Comparison of ENCODE assay signal across 8 cellular contexts in genomic region chr10:92572362-92573090, GRCh38. TPM values are rescaled to one million over a fixed set of nuclear protein-coding genes. Genes with fewer than 3 reads are reported as not detected.
DNase-seq lines count a peak whose midpoint lies in the region; ATAC-seq, FAIRE-seq and TF ChIP-seq lines count a peak whose summit lies in the region.

No MANE protein-coding gene starts in this region.

- DNase-seq in activated T-cell treated with anti-CD3 and anti-CD28 coated beads, Interleukin-2, amount 50 U/mL, for 4 hours = no peak
- DNase-seq in activated T-cell treated with anti-CD3 and anti-CD28 coated beads, Interleukin-2, amount 50 U/mL, for 1 hour = no peak
- DNase-seq in activated T-helper 2 cell treated with anti-CD3 and anti-CD28 coated beads, Interferon-gamma antibody, Interleukin-2, Interleukin-4, amounts not matched to agents 10 μg/mL and 5 μg/mL and 100 μg/mL, durations not matched to agents 14 hours and 24 hours and 36 hours (ENCODE audit: low spot score) = no peak
- DNase-seq in kidney (no peak), type B pancreatic cell (ENCODE audit: extremely low spot score, unreplicated experiment) (no peak), HPDE6-E6E7 (ENCODE audit: extremely low spot score) (no peak), cortex of kidney (lab: John Stamatoyannopoulos, UW) (no peak)

- no peaks in the 10 kb centered on the region for H3K9me3 Mint-ChIP-seq in activated T-cell treated with anti-CD3 and anti-CD28 coated beads, Interleukin-2, amount 50 U/mL, for 4 hours
- H3K9me3 Mint-ChIP-seq in activated T-helper 2 cell treated with anti-CD3 and anti-CD28 coated beads, Interferon-gamma antibody, Interleukin-2, Interleukin-4, amounts not matched to agents 10 μg/mL and 5 μg/mL and 100 μg/mL, durations not matched to agents 14 hours and 24 hours and 36 hours = no peaks in the 10 kb centered on the region
- no peaks in the 10 kb centered on the region for H3K9me3 Mint-ChIP-seq in type B pancreatic cell

- H3K36me3 ChIP-seq in kidney (ENCODE audit: control insufficient read depth in 1 of 2, insufficient read depth in 2 of 2, low read length in 2 of 2) = no peaks in the 10 kb centered on the region

- no peak for FAIRE-seq in kidney (lab: Jason Lieb, UNC)

- peak overlapping the region; percentile 26 to 60 for H3K9ac ChIP-seq in kidney (ENCODE audit: low read length in 2 of 2)

- intact Hi-C loops in activated T-helper 2 cell treated with anti-CD3 and anti-CD28 coated beads, Interferon-gamma antibody, Interleukin-2, Interleukin-4, amounts not matched to agents 10 μg/mL and 5 μg/mL and 100 μg/mL, durations not matched to agents 14 hours and 24 hours and 36 hours (cut with micrococcal nuclease) = loop anchor here (2.0 to 5.0 kb wide), 2 partner anchors 28 to 280 kb away; partner anchors contain the start of genes CPEB3 and MARCHF5
- intact Hi-C loops in kidney (cut with DNase I) = loop anchor here (5.0 kb wide), 1 partner anchor 55 kb away; no protein-coding TSS in a partner anchor

- H3K4me1 ChIP-seq in kidney (ENCODE audit: control insufficient read depth in 1 of 2, insufficient read depth in 1 of 2, low read depth in 1 of 2, low read length in 2 of 2) = peaks cover 5 to 14% of the 10 kb centered on the region in 2 donors

- H3K36me3 Mint-ChIP-seq in activated T-cell treated with anti-CD3 and anti-CD28 coated beads, Interleukin-2, amount 50 U/mL, for 4 hours (ENCODE audit: insufficient read depth) = peaks cover 6% of the 10 kb centered on the region
- peaks cover 28% of the 10 kb centered on the region for H3K36me3 Mint-ChIP-seq in activated T-helper 2 cell treated with anti-CD3 and anti-CD28 coated beads, Interferon-gamma antibody, Interleukin-2, Interleukin-4, amounts not matched to agents 10 μg/mL and 5 μg/mL and 100 μg/mL, durations not matched to agents 14 hours and 24 hours and 36 hours (ENCODE audit: low read depth)
- peaks cover 14% of the 10 kb centered on the region for H3K36me3 Mint-ChIP-seq in type B pancreatic cell

- ATAC-seq in activated T-cell treated with anti-CD3 and anti-CD28 coated beads, Interleukin-2, amount 50 U/mL, for 4 hours = no peak
- ATAC-seq in HG02870 (IDR thresholded peaks at IDR 0.05; ENCODE audit: unreplicated experiment) = no peak

- H3K9me3 ChIP-seq in kidney (ENCODE audit: control insufficient read depth in 1 of 2, low read length in 2 of 2) = no peaks in the 10 kb centered on the region

- peak overlapping the region; percentile 37 for H3K27ac Mint-ChIP-seq in activated T-helper 2 cell treated with anti-CD3 and anti-CD28 coated beads, Interferon-gamma antibody, Interleukin-2, Interleukin-4, amounts not matched to agents 10 μg/mL and 5 μg/mL and 100 μg/mL, durations not matched to agents 14 hours and 24 hours and 36 hours
- peak overlapping the region; percentile 47 for H3K27ac Mint-ChIP-seq in type B pancreatic cell

- H3K4me3 ChIP-seq in kidney (ENCODE audit: low read length in 2 of 2) = peak overlapping the region; percentile 88 to 93

- no peaks in the 10 kb centered on the region for H3K27me3 Mint-ChIP-seq in activated T-cell treated with anti-CD3 and anti-CD28 coated beads, Interleukin-2, amount 50 U/mL, for 4 hours (ENCODE audit: low read depth)
- H3K27me3 Mint-ChIP-seq in activated T-helper 2 cell treated with anti-CD3 and anti-CD28 coated beads, Interferon-gamma antibody, Interleukin-2, Interleukin-4, amounts not matched to agents 10 μg/mL and 5 μg/mL and 100 μg/mL, durations not matched to agents 14 hours and 24 hours and 36 hours (ENCODE audit: low read depth) = peaks cover 2% of the 10 kb centered on the region
- no peaks in the 10 kb centered on the region for H3K27me3 Mint-ChIP-seq in type B pancreatic cell

- no peak overlapping the region for H3K27ac ChIP-seq in kidney (ENCODE audit: low read depth in 2 of 2, low read length in 2 of 2)

- peak overlapping the region; percentile 89 for H3K4me3 Mint-ChIP-seq in activated T-cell treated with anti-CD3 and anti-CD28 coated beads, Interleukin-2, amount 50 U/mL, for 4 hours
- peak overlapping the region; percentile 68 for H3K4me3 Mint-ChIP-seq in activated T-helper 2 cell treated with anti-CD3 and anti-CD28 coated beads, Interferon-gamma antibody, Interleukin-2, Interleukin-4, amounts not matched to agents 10 μg/mL and 5 μg/mL and 100 μg/mL, durations not matched to agents 14 hours and 24 hours and 36 hours (ENCODE audit: low read depth)
- H3K4me3 Mint-ChIP-seq in type B pancreatic cell = peak overlapping the region; percentile 84

- peaks cover 45% of the 10 kb centered on the region for H3K4me1 Mint-ChIP-seq in activated T-cell treated with anti-CD3 and anti-CD28 coated beads, Interleukin-2, amount 50 U/mL, for 4 hours (ENCODE audit: low read depth)
- H3K4me1 Mint-ChIP-seq in activated T-helper 2 cell treated with anti-CD3 and anti-CD28 coated beads, Interferon-gamma antibody, Interleukin-2, Interleukin-4, amounts not matched to agents 10 μg/mL and 5 μg/mL and 100 μg/mL, durations not matched to agents 14 hours and 24 hours and 36 hours (ENCODE audit: low read depth) = peaks cover 35% of the 10 kb centered on the region
- peaks cover 40% of the 10 kb centered on the region for H3K4me1 Mint-ChIP-seq in type B pancreatic cell (ENCODE audit: unreplicated experiment)

- TF ChIP-seq CTCF in kidney (IDR thresholded peaks at IDR 0.05; ENCODE audit: borderline replicate concordance, extremely low read depth, insufficient read depth) (no peak), type B pancreatic cell (conservative IDR thresholded peaks at IDR 0.05) (no peak)

RNA-seq across cellular contexts. Expression of gene IDE, which starts 1.4 kb away (rescaled TPM):
- total RNA-seq in activated T-cell treated with anti-CD3 and anti-CD28 coated beads, Interleukin-2, amount 50 U/mL, for 4 hours = 10 to 100 TPM; 45.7 to 48.8 (median 47.4) TPM
- total RNA-seq in activated T-helper 2 cell treated with anti-CD3 and anti-CD28 coated beads, Interferon-gamma antibody, Interleukin-2, Interleukin-4, amounts not matched to agents 10 μg/mL and 5 μg/mL and 100 μg/mL, durations not matched to agents 14 hours and 24 hours and 36 hours = 45.3 and 47.2 TPM in 2 replicates
- total RNA-seq in kidney (40.5 TPM), type B pancreatic cell (ENCODE audit: low replicate concordance) (35.4 and 35.9 TPM in 2 replicates)
- polyA plus RNA-seq in kidney (ENCODE audit: insufficient read depth, low read depth, low replicate concordance) = 8.6 TPM

RNA-seq across cellular contexts. Expression of gene KIF11, which starts 20.4 kb away (rescaled TPM):
- total RNA-seq in activated T-cell treated with anti-CD3 and anti-CD28 coated beads, Interleukin-2, amount 50 U/mL, for 4 hours = 1 to 10 TPM; 4.6 to 6.3 (median 5.8) TPM
- total RNA-seq in activated T-helper 2 cell treated with anti-CD3 and anti-CD28 coated beads, Interferon-gamma antibody, Interleukin-2, Interleukin-4, amounts not matched to agents 10 μg/mL and 5 μg/mL and 100 μg/mL, durations not matched to agents 14 hours and 24 hours and 36 hours = 41.4 and 44.9 TPM in 2 replicates
- total RNA-seq in kidney (1.6 TPM), type B pancreatic cell (ENCODE audit: low replicate concordance) (14.6 and 40.6 TPM in 2 replicates)
- 0.39 TPM for polyA plus RNA-seq in kidney (ENCODE audit: insufficient read depth, low read depth, low replicate concordance)
